Comparison of ENCODE assay signal across 8 cellular contexts in genomic region chr14:37198273-37198598, GRCh38. TPM values are rescaled to one million over a fixed set of nuclear protein-coding genes. Genes with fewer than 3 reads are reported as not detected.
DNase-seq lines count a peak whose midpoint lies in the region; ATAC-seq and TF ChIP-seq lines count a peak whose summit lies in the region.

No MANE protein-coding gene starts in this region.

- H3K27me3 ChIP-seq in AG04450 (ENCODE audit: control insufficient read depth, insufficient read depth, low read length) (no peaks in the 10 kb centered on the region), RWPE2 (ENCODE audit: insufficient read depth, poor library complexity, severe bottlenecking) (no peaks in the 10 kb centered on the region), esophagus squamous epithelium (no peaks in the 10 kb centered on the region)

- TF ChIP-seq CTCF in AG04450 (IDR thresholded peaks at IDR 0.05; ENCODE audit: low read depth, low read length) (no peak), RWPE2 (IDR thresholded peaks at IDR 0.05; ENCODE audit: poor library complexity, severe bottlenecking) (peak; percentile 47), esophagus squamous epithelium (IDR thresholded peaks at IDR 0.05) (peak in 1 of 6 experiments; percentile 15), neural crest cell (conservative IDR thresholded peaks at IDR 0.05) (no peak)

- ATAC-seq in RWPE2 (ENCODE audit: low read depth) (no peak), GM21423 (IDR thresholded peaks at IDR 0.05; ENCODE audit: unreplicated experiment) (no peak)
- ATAC-seq in stimulated activated memory B cell treated with anti-CD40 and anti-IgM and Interleukin-4, amounts not matched to agents 10 μg/mL and 1 μg/mL and 100 μg/mL, for 72 hours: no peak

- no peak for DNase-seq in AG04450 (ENCODE audit: low read depth, low spot score)
- no peak for DNase-seq in RWPE2 (ENCODE audit: low spot score)
- no peak for DNase-seq in esophagus squamous epithelium (lab: John Stamatoyannopoulos, UW)
- DNase-seq in neural crest cell (ENCODE audit: low read depth, low spot score): no peak
- DNase-seq in pons (ENCODE audit: low spot score): no peak
- DNase-seq in NCI-H2196 treated with DMSO at 0.1 percent for 48 hours (lab: John Stamatoyannopoulos, UW; ENCODE audit: unreplicated experiment): no peak

- no peaks in the 10 kb centered on the region for H3K27me3 Mint-ChIP-seq in neural crest cell (ENCODE audit: low read depth)
- no peaks in the 10 kb centered on the region for H3K27me3 Mint-ChIP-seq in stimulated activated memory B cell treated with anti-CD40 and anti-IgM and Interleukin-4, amounts not matched to agents 10 μg/mL and 1 μg/mL and 100 μg/mL, for 72 hours

- H3K27ac Mint-ChIP-seq in neural crest cell (ENCODE audit: unreplicated experiment): peak overlapping the region; percentile 94
- H3K27ac Mint-ChIP-seq in stimulated activated memory B cell treated with anti-CD40 and anti-IgM and Interleukin-4, amounts not matched to agents 10 μg/mL and 1 μg/mL and 100 μg/mL, for 72 hours: no peak overlapping the region

- H3K4me1 Mint-ChIP-seq in neural crest cell: peaks cover 20% of the 10 kb centered on the region
- H3K4me1 Mint-ChIP-seq in stimulated activated memory B cell treated with anti-CD40 and anti-IgM and Interleukin-4, amounts not matched to agents 10 μg/mL and 1 μg/mL and 100 μg/mL, for 72 hours: no peaks in the 10 kb centered on the region

- H3K4me3 Mint-ChIP-seq in neural crest cell: peak overlapping the region; percentile 94
- no peak overlapping the region for H3K4me3 Mint-ChIP-seq in stimulated activated memory B cell treated with anti-CD40 and anti-IgM and Interleukin-4, amounts not matched to agents 10 μg/mL and 1 μg/mL and 100 μg/mL, for 72 hours

- WGBS in esophagus squamous epithelium, 2 donors: 6 to 15% methylated on average over 11 of the region's 11 CpGs

- no peak for TF ChIP-seq POLR2A in esophagus squamous epithelium (IDR thresholded peaks at IDR 0.05)

- POLR2A ChIA-PET in AG04450 (lab: Yijun Ruan, JAX): interaction anchor here (1.1 to 2.9 kb wide), 2 partner anchors 14 to 26 kb away, joined by 3 to 25 read pairs; partner anchors contain the start of gene SLC25A21

- H3K36me3 ChIP-seq in RWPE2 (ENCODE audit: low read depth): no peaks in the 10 kb centered on the region
- H3K36me3 ChIP-seq in esophagus squamous epithelium: no peaks in the 10 kb centered on the region

- CTCF ChIA-PET in AG04450 (lab: Charles Lee): interaction anchor here (0.6 to 3.5 kb wide), 11 partner anchors 32 to 1807 kb away, joined by 3 to 14 read pairs (median 5); no protein-coding TSS in a partner anchor

- H3K9me3 ChIP-seq in AG04450 (ENCODE audit: control insufficient read depth, insufficient read depth, low read length): no peaks in the 10 kb centered on the region
- no peaks in the 10 kb centered on the region for H3K9me3 ChIP-seq in RWPE2 (ENCODE audit: severe bottlenecking)
- H3K9me3 ChIP-seq in esophagus squamous epithelium: no peaks in the 10 kb centered on the region

- peak overlapping the region; percentile 78 for H3K27ac ChIP-seq in AG04450 (ENCODE audit: low read depth, low read length)
- H3K27ac ChIP-seq in RWPE2 (ENCODE audit: poor library complexity, severe bottlenecking): peak overlapping the region; percentile 77
- H3K27ac ChIP-seq in esophagus squamous epithelium: peak overlapping the region; percentile 86 to 92 (median 90)

- intact Hi-C loops in esophagus squamous epithelium (cut with DNase I): no loop called here

- peaks cover 38% of the 10 kb centered on the region for H3K4me1 ChIP-seq in RWPE2 (ENCODE audit: insufficient read depth, poor library complexity, severe bottlenecking)
- peaks cover 0 to 43% (median 0%) of the 10 kb centered on the region in 3 donors for H3K4me1 ChIP-seq in esophagus squamous epithelium

- H3K9me3 Mint-ChIP-seq in neural crest cell: no peaks in the 10 kb centered on the region
- H3K9me3 Mint-ChIP-seq in stimulated activated memory B cell treated with anti-CD40 and anti-IgM and Interleukin-4, amounts not matched to agents 10 μg/mL and 1 μg/mL and 100 μg/mL, for 72 hours: peaks cover 9% of the 10 kb centered on the region

- no peaks in the 10 kb centered on the region for H3K36me3 Mint-ChIP-seq in neural crest cell (ENCODE audit: low read depth)
- H3K36me3 Mint-ChIP-seq in stimulated activated memory B cell treated with anti-CD40 and anti-IgM and Interleukin-4, amounts not matched to agents 10 μg/mL and 1 μg/mL and 100 μg/mL, for 72 hours: no peaks in the 10 kb centered on the region

- peak overlapping the region; percentile 88 for H3K4me3 ChIP-seq in AG04450 (ENCODE audit: low read depth, low read length)
- H3K4me3 ChIP-seq in RWPE2 (ENCODE audit: severe bottlenecking): peak overlapping the region; percentile 59
- peak overlapping the region; percentile 61 to 83 (median 64) for H3K4me3 ChIP-seq in esophagus squamous epithelium

RNA-seq across cellular contexts. Expression of gene MIPOL1, which starts 0.5 kb away (rescaled TPM):
- 4.8 and 7.0 TPM in 2 replicates for polyA plus RNA-seq in AG04450 (2011; rRNA removed)
- 7.4 and 10.5 TPM in 2 replicates for polyA minus RNA-seq in AG04450 (2011; rRNA and poly(A)+ RNA removed)
- total RNA-seq in esophagus squamous epithelium (10 to 100 TPM in 1 of 4 donors, 1 to 10 TPM in 3; 4.9 to 13.7 (median 7.1) TPM), neural crest cell (16.6 and 17.4 TPM in 2 replicates)

RNA-seq across cellular contexts. Expression of gene SLC25A21, which starts 25.8 kb away (rescaled TPM):
- polyA plus RNA-seq in AG04450 (2011; rRNA removed): 1.5 and 2.0 TPM in 2 replicates
- 0.78 and 1.6 TPM in 2 replicates for polyA minus RNA-seq in AG04450 (2011; rRNA and poly(A)+ RNA removed)
- 1 to 10 TPM in 2 of 4 donors, under 1 TPM in 2; 0.67 to 2.1 (median 0.91) TPM for total RNA-seq in esophagus squamous epithelium
- total RNA-seq in neural crest cell: 2.2 and 4.2 TPM in 2 replicates
